Comparison of ENCODE assay signal across 8 cellular contexts in the genomic region with DNA sequence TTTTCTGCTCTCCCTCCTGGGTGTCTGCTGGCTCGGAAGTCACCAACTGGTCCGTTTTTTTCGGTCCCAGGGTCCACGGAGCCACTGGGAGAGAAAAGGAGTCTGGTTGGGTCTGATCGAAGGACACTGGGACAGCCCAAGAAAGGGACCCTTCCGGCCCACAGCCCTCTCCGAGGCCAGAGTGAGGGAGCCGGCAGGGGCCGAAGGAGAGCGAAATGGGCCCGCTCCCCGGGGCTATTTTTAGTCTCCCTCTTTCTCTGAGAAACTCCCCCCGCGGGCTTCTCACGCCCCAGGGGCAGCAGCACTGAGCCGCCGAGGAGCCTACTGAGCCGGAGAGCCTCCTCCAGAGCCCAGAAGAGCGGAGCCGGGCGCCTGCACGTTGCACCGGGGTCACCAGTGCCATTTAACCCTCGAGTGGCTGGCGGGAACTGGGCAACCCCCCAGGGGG. TPM values are rescaled to one million over a fixed set of nuclear protein-coding genes. Genes with fewer than 3 reads are reported as not detected.
DNase-seq lines count a peak whose midpoint lies in the region; ATAC-seq, FAIRE-seq and TF ChIP-seq lines count a peak whose summit lies in the region.
"Had no signal": no experiment of that assay in that cellular context is flagged by ENCODE, and none has a peak within 500 bp of the region (broad histone marks: within the 10 kb centered on the region; RNA-seq: fewer than 3 reads in every experiment).

No MANE protein-coding gene starts in this region.

- intact Hi-C loops in right cardiac atrium (cut with DNase I), result loop anchor here in 3 of 4 donors (5.0 to 10.0 kb wide), 3 partner anchors 75 to 88 kb away; partner anchors contain the start of genes SIAE (in 2 of the 3) and SPA17 (in 2 of the 3)

- no peak for TF ChIP-seq CTCF in suprapubic skin (IDR thresholded peaks at IDR 0.05)

- no peaks in the 10 kb centered on the region for H3K9me3 Mint-ChIP-seq in CD8-positive, alpha-beta memory T cell

- ATAC-seq in HG03432 (IDR thresholded peaks at IDR 0.05; ENCODE audit: unreplicated experiment) (peak; percentile 30), right cardiac atrium (peak in 1 of 2 donors; percentile 0), GM21576 (IDR thresholded peaks at IDR 0.05; ENCODE audit: unreplicated experiment) (no peak)

- H3K36me3 ChIP-seq in suprapubic skin, result no peaks in the 10 kb centered on the region
- H3K36me3 ChIP-seq in CD8-positive, alpha-beta memory T cell (ENCODE audit: insufficient read depth, low read length), result no peaks in the 10 kb centered on the region

- peak overlapping the region; percentile 60 for H3K4me3 ChIP-seq in right cardiac atrium (ENCODE audit: low read length)
- peak overlapping the region; percentile 51 for H3K4me3 ChIP-seq in suprapubic skin
- no peak overlapping the region for H3K4me3 ChIP-seq in CD8-positive, alpha-beta memory T cell (ENCODE audit: low read length)
- H3K4me3 ChIP-seq: SJSA1 had no signal

- CTCF ChIA-PET in CD8-positive, alpha-beta memory T cell (lab: Charles Lee), result interaction anchor here (7.1 kb wide), 1 partner anchor 90 kb away, joined by 90 read pairs; no protein-coding TSS in a partner anchor

- H3K9me3 ChIP-seq in right cardiac atrium (ENCODE audit: control insufficient read depth, low read length), result no peaks in the 10 kb centered on the region
- H3K9me3 ChIP-seq in suprapubic skin, result no peaks in the 10 kb centered on the region
- H3K9me3 ChIP-seq in CD8-positive, alpha-beta memory T cell (ENCODE audit: low read length), result no peaks in the 10 kb centered on the region
- H3K9me3 ChIP-seq: SJSA1 had no signal

- peaks cover 3% of the 10 kb centered on the region for H3K4me1 ChIP-seq in right cardiac atrium (ENCODE audit: control insufficient read depth, insufficient read depth, low read length)
- H3K4me1 ChIP-seq in suprapubic skin, result peaks cover 41% of the 10 kb centered on the region
- H3K4me1 ChIP-seq in CD8-positive, alpha-beta memory T cell (ENCODE audit: insufficient read depth, low read length), result peaks cover 31% of the 10 kb centered on the region

- peaks cover 0 to 2% (median 0%) of the 10 kb centered on the region in 3 donors for H3K36me3 Mint-ChIP-seq in CD8-positive, alpha-beta memory T cell

- no peak for TF ChIP-seq EP300 in suprapubic skin (IDR thresholded peaks at IDR 0.05)

- peaks cover 14 to 40% (median 17%) of the 10 kb centered on the region in 3 donors for H3K4me1 Mint-ChIP-seq in CD8-positive, alpha-beta memory T cell

- H3K27me3 ChIP-seq in right cardiac atrium (ENCODE audit: control insufficient read depth, insufficient read depth) (no peaks in the 10 kb centered on the region), suprapubic skin (peaks cover 73% of the 10 kb centered on the region)
- peaks cover 44% of the 10 kb centered on the region for H3K27me3 ChIP-seq in CD8-positive, alpha-beta memory T cell (ENCODE audit: insufficient read depth, low read length, poor library complexity, severe bottlenecking)
- H3K27me3 ChIP-seq: SJSA1 had no signal

- 2% methylated on average over 25 of the region's 25 CpGs for WGBS in right cardiac atrium
- 16% methylated on average over 15 of the region's 25 CpGs for WGBS in suprapubic skin

- POLR2A ChIA-PET in CD8-positive, alpha-beta memory T cell (lab: Charles Lee), result no interaction called here

- DNase-seq in GM19239 (ENCODE audit: insufficient read length, low spot score), result no peak
- DNase-seq in right cardiac atrium, result peak in 2 of 3 donors; percentile 64 to 81
- DNase-seq in suprapubic skin (ENCODE audit: low spot score in 2 of 2), result no peak
- DNase-seq in CD8-positive, alpha-beta memory T cell, result no peak
- DNase-seq in AG20443 (ENCODE audit: low spot score), result no peak

- H3K27me3 Mint-ChIP-seq in CD8-positive, alpha-beta memory T cell, result peaks cover 42 to 62% of the 10 kb centered on the region in 2 donors

- TF ChIP-seq POLR2A in suprapubic skin (IDR thresholded peaks at IDR 0.05), result no peak

- H3K27ac ChIP-seq in right cardiac atrium (ENCODE audit: low read length), result peak overlapping the region; percentile 80
- H3K27ac ChIP-seq in suprapubic skin, result peak overlapping the region; percentile 70
- H3K27ac ChIP-seq in CD8-positive, alpha-beta memory T cell (ENCODE audit: low read depth, low read length), result no peak overlapping the region
- H3K27ac ChIP-seq: SJSA1 had no signal

- FAIRE-seq in GM19239 (lab: Jason Lieb, UNC), result peak; percentile 74

- no peak overlapping the region for H3K27ac Mint-ChIP-seq in CD8-positive, alpha-beta memory T cell

- peak overlapping the region in 3 of 7 donors; percentile 24 to 77 (median 31) for H3K4me3 Mint-ChIP-seq in CD8-positive, alpha-beta memory T cell

RNA-seq across cellular contexts. Expression of gene ESAM, which starts 1.9 kb away (rescaled TPM):
- total RNA-seq in right cardiac atrium (10 to 100 TPM; 31.2 to 49.8 (median 41.9) TPM), suprapubic skin (10 to 100 TPM; 11.0 to 26.5 (median 15.6) TPM)
- 51.8 TPM for polyA plus RNA-seq in right cardiac atrium
- total RNA-seq in CD8-positive, alpha-beta memory T cell, result under 1 TPM; 0.35 to 0.77 TPM
- polyA plus RNA-seq in CD8-positive, alpha-beta memory T cell, result not detected

RNA-seq across cellular contexts. Expression of gene VSIG2, which starts 8.2 kb away (rescaled TPM):
- total RNA-seq in right cardiac atrium, result 1 to 10 TPM in 3 of 4 donors, under 1 TPM in 1; 0.97 to 1.4 (median 1.0) TPM
- 0.43 TPM for polyA plus RNA-seq in right cardiac atrium
- total RNA-seq in suprapubic skin, result 1 to 10 TPM in 3 of 4 donors, under 1 TPM in 1; 0.60 to 3.3 (median 1.7) TPM
- total RNA-seq in CD8-positive, alpha-beta memory T cell, result under 1 TPM; 0.24 to 0.40 TPM
- not detected for polyA plus RNA-seq in CD8-positive, alpha-beta memory T cell
- total RNA-seq: SJSA1 had no signal

RNA-seq across cellular contexts. Expression of gene NRGN, which starts 20.5 kb away (rescaled TPM):
- total RNA-seq in right cardiac atrium (10 to 100 TPM in 2 of 4 donors, 1 to 10 TPM in 2; 5.3 to 11.1 (median 9.0) TPM), suprapubic skin (1 to 10 TPM in 1 of 4 donors, under 1 TPM in 1, not detected in 2; 0.65 to 1.3 TPM)
- 16.0 TPM for polyA plus RNA-seq in right cardiac atrium
- total RNA-seq in CD8-positive, alpha-beta memory T cell, result 1 to 10 TPM; 4.6 to 6.4 TPM
- polyA plus RNA-seq in CD8-positive, alpha-beta memory T cell, result not detected

RNA-seq across cellular contexts. Expression of gene MSANTD2, which starts 40.0 kb away (rescaled TPM):
- total RNA-seq in right cardiac atrium (1 to 10 TPM; 3.5 to 6.7 (median 5.3) TPM), suprapubic skin (10 to 100 TPM in 2 of 4 donors, 1 to 10 TPM in 2; 5.5 to 42.5 (median 11.7) TPM)
- 3.8 TPM for polyA plus RNA-seq in right cardiac atrium
- total RNA-seq in CD8-positive, alpha-beta memory T cell, result 10 to 100 TPM; 12.3 to 13.2 TPM
- polyA plus RNA-seq in CD8-positive, alpha-beta memory T cell, result 4.4 TPM

Comparison
In these comparisons a context has a peak if more than half of its experiments do, and no peak if none do; other contexts are left out.
1. DNase-seq: peak in right cardiac atrium (2 of 3); none in GM19239 (single experiment), suprapubic skin (0 of 2), CD8-positive, alpha-beta memory T cell (0 of 5) and AG20443 (single experiment).
2. RNA of gene ESAM, which starts 1.9 kb away (total RNA-seq): 31.2 to 49.8 TPM in right cardiac atrium and 11.0 to 26.5 TPM in suprapubic skin; 0.35 to 0.77 TPM in CD8-positive, alpha-beta memory T cell; every median in the first group is over 4 times any median in the second.